24 cellular contexts compared by ENCODE assay signal in genomic region chr10:53619678-53620077, GRCh38.
DNase-seq lines count a peak whose midpoint lies in the region; ATAC-seq and TF ChIP-seq lines count a peak whose summit lies in the region.
"Had no signal": no experiment of that assay in that cellular context is flagged by ENCODE, and none has a peak within 500 bp of the region (broad histone marks: within the 10 kb centered on the region; RNA-seq: fewer than 3 reads in every experiment).

No MANE protein-coding gene starts in this region.

- H3K14ac ChIP-seq in neuronal stem cell (ENCODE audit: low read length): no peak overlapping the region

- no peak overlapping the region for H3K18ac ChIP-seq in neuronal stem cell (ENCODE audit: low read length)

- no peak overlapping the region for H4K8ac ChIP-seq in neuronal stem cell (ENCODE audit: low read depth, low read length)

- no peaks in the 10 kb centered on the region for H3K4me1 ChIP-seq in neuronal stem cell (ENCODE audit: control insufficient read depth in 2 of 2, insufficient read depth in 1 of 2, low read depth in 1 of 2, low read length in 2 of 2)
- no peaks in the 10 kb centered on the region for H3K4me1 ChIP-seq in mucosa of descending colon (ENCODE audit: low read depth)
- no peaks in the 10 kb centered on the region for H3K4me1 ChIP-seq in psoas muscle
- H3K4me1 ChIP-seq: testis had no signal

- no CpG with 5 or more reads among the region's 2 CpGs for WGBS in neuronal stem cell (ENCODE audit: extremely low coverage in 2 of 2, insufficient read length in 2 of 2, insufficient replicate concordance in 1 of 2), 2 donors
- WGBS in psoas muscle, 3 donors: 87 to 91% (median 88%) methylated on average over 2 of the region's 2 CpGs

- H3K79me1 ChIP-seq in neuronal stem cell (ENCODE audit: low read depth, low read length): no peaks in the 10 kb centered on the region

- H2BK12ac ChIP-seq in neuronal stem cell (ENCODE audit: low read length): no peak overlapping the region

- ATAC-seq in mucosa of descending colon (no peak), psoas muscle (no peak)
- ATAC-seq: CD8-positive, alpha-beta T cell; stimulated activated naive B cell treated with anti-CD40 and anti-IgM and Interleukin-4, amounts not matched to agents 10 μg/mL and 1 μg/mL and 100 μg/mL, for 72 hours had no signal

- H3K4me3 ChIP-seq in GM12865 (ENCODE audit: low read depth, low read length): no peak overlapping the region
- no peak overlapping the region for H3K4me3 ChIP-seq in neuronal stem cell (ENCODE audit: low read length in 2 of 2)
- no peak overlapping the region for H3K4me3 ChIP-seq in mucosa of descending colon
- no peak overlapping the region for H3K4me3 ChIP-seq in psoas muscle
- H3K4me3 ChIP-seq: lung, testis had no signal

- no peak overlapping the region for H3K23ac ChIP-seq in neuronal stem cell (ENCODE audit: low read depth, low read length, poor library complexity)

- H2AK5ac ChIP-seq in neuronal stem cell (ENCODE audit: low read depth, low read length): no peak overlapping the region

- no peak overlapping the region for H3K9ac ChIP-seq in neuronal stem cell (ENCODE audit: low read depth, low read length, poor library complexity)

- no peaks in the 10 kb centered on the region for H3K36me3 ChIP-seq in neuronal stem cell (replicated peaks in 1 of 2; ENCODE audit: control insufficient read depth in 2 of 2, insufficient read depth in 2 of 2, low read length in 2 of 2)
- H3K36me3 ChIP-seq in mucosa of descending colon (ENCODE audit: low read depth): no peaks in the 10 kb centered on the region
- H3K36me3 ChIP-seq in psoas muscle (ENCODE audit: insufficient read depth in 1 of 2, low read depth in 1 of 2): no peaks in the 10 kb centered on the region

- intact Hi-C loops in mucosa of descending colon (cut with DNase I, micrococcal nuclease): no loop called here
- intact Hi-C loops in psoas muscle (cut with DNase I): no loop called here

- peak overlapping the region; percentile 81 for H2AFZ ChIP-seq in neuronal stem cell (ENCODE audit: low read length)

- DNase-seq in GM12865 (ENCODE audit: low read depth) (peak; percentile 1), LoVo (ENCODE audit: low spot score) (peak; percentile 37), epithelial cell of prostate (ENCODE audit: low read depth, low spot score) (no peak), neuronal stem cell (ENCODE audit: low spot score) (no peak), mucosa of descending colon (no peak), psoas muscle (no peak), NCI-H446 treated with DMSO at 0.1 percent for 48 hours (lab: John Stamatoyannopoulos, UW) (no peak)
- DNase-seq: activated CD4-positive, CD25-positive, alpha-beta regulatory T cell treated with anti-CD3 and anti-CD28 coated beads, Interleukin-2, amount 50 U/mL, for 72 hours; activated naive CD4-positive, alpha-beta T cell treated with anti-CD3 and anti-CD28 coated beads for 36 hours; activated T-cell treated with anti-CD3 and anti-CD28 coated beads, Interleukin-2, amount 50 U/mL, for 1 hour; amniotic stem cell; caudate nucleus; CD8-positive, alpha-beta T cell; dermis blood vessel endothelial cell; DMS79; Kasumi-1; kidney; NCI-H1105 treated with DMSO at 0.1 percent for 48 hours; NCI-H2081 treated with DMSO at 0.1 percent for 48 hours; NCI-H524; stimulated activated CD4-positive, alpha-beta T cell treated with anti-CD3 and anti-CD28 coated beads, Interleukin-2, amount 100 ng/mL, for 48 hours; stimulated activated naive B cell treated with anti-CD40 and anti-IgM and Interleukin-4, amounts not matched to agents 10 μg/mL and 1 μg/mL and 100 μg/mL, for 72 hours; testis had no signal

- no peak overlapping the region for H3K4ac ChIP-seq in neuronal stem cell (ENCODE audit: low read length)

- H2BK5ac ChIP-seq in neuronal stem cell (ENCODE audit: low read length): no peak overlapping the region

- H2BK15ac ChIP-seq in neuronal stem cell (ENCODE audit: low read length): no peak overlapping the region

- no peak for TF ChIP-seq CTCF in GM12865 (IDR thresholded peaks at IDR 0.05; ENCODE audit: insufficient read depth, low read depth, low read length, missing control alignments)
- TF ChIP-seq CTCF in mucosa of descending colon (IDR thresholded peaks at IDR 0.05): no peak
- TF ChIP-seq CTCF in psoas muscle (IDR thresholded peaks at IDR 0.05): no peak

- peaks cover 0 to 5% of the 10 kb centered on the region in 2 donors for H3K9me3 ChIP-seq in neuronal stem cell (replicated peaks in 1 of 2; ENCODE audit: control insufficient read depth in 2 of 2, insufficient read depth in 1 of 2, low read depth in 1 of 2, low read length in 2 of 2)
- no peaks in the 10 kb centered on the region for H3K9me3 ChIP-seq in mucosa of descending colon
- H3K9me3 ChIP-seq in psoas muscle: no peaks in the 10 kb centered on the region
- H3K9me3 ChIP-seq: testis had no signal

- peak overlapping the region; percentile 28 for H3K27ac ChIP-seq in epithelial cell of prostate
- H3K27ac ChIP-seq in neuronal stem cell (replicated peaks; ENCODE audit: low read length): no peak overlapping the region
- no peak overlapping the region for H3K27ac ChIP-seq in psoas muscle
- H3K27ac ChIP-seq: testis had no signal

- H2BK120ac ChIP-seq in neuronal stem cell (ENCODE audit: low read depth, low read length): no peak overlapping the region

- H3K4me2 ChIP-seq in neuronal stem cell (ENCODE audit: insufficient read depth, low read length, poor library complexity, severe bottlenecking): no peak overlapping the region

- no peak overlapping the region for H4K91ac ChIP-seq in neuronal stem cell (ENCODE audit: low read depth, low read length, poor library complexity)

- H3K27me3 ChIP-seq in neuronal stem cell (ENCODE audit: control insufficient read depth in 3 of 3, insufficient read depth in 3 of 3, low read depth in 1 of 3, low read length in 3 of 3) (no peaks in the 10 kb centered on the region), psoas muscle (ENCODE audit: insufficient read depth in 3 of 3, low read length in 2 of 3) (peaks cover 0 to 2% (median 0%) of the 10 kb centered on the region in 3 donors)
- H3K27me3 ChIP-seq: testis had no signal

Comparison
In these comparisons a context has a peak if more than half of its experiments do, and no peak if none do; other contexts are left out.
1. DNase-seq: peak in GM12865 (single experiment) and LoVo (single experiment); none in epithelial cell of prostate (single experiment), neuronal stem cell (single experiment), mucosa of descending colon (0 of 3), psoas muscle (0 of 2) and NCI-H446 treated with DMSO at 0.1 percent for 48 hours (single experiment).